In the genomic region with DNA sequence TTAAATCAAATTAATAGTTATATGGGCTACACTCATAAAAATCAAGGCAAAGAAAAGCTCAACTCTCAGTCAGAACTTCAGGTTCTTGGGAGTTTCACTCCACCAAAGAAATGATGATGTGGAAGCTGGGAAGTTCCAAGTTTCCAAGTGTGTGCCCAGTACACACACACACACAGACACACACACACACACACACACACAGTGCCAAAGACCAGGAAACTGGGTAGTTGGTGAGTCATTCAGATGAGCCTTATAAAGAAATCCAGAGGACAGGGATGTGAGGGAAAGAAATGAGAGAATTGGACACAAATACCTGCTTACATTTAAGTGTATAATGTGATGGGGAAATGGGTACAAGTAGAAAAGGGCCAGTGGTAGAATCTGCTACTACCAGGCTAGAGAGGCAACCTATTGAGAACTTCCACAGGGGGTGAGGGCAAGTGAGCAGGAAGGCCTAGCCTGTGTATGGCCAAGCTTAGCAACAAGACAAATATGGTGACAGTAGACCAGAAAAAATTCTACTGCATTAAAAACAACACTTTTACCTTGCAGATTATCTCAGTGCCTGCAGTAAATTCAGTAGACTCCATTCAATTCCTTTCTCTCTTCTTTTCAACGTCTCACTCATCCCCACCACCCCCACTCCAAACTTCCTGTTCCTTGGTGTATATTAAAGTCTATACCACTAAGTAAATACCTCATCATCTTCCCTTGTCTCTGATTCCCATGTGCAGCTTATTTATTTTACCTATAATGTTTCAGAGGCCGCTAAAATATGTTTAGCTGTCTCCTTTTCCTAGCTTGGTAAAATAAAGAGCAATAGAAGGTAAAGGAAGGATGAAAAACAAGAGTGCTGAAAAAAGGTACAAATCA, we compare ENCODE assay signal across 1 cellular context.
TF ChIP-seq lines count a peak whose summit lies in the region.

No MANE protein-coding gene starts in this region.

TF ChIP-seq in HCT116, 20 proteins besides CTCF, POLR2A, EP300 and RAD21 (continued from another document):
- TF ChIP-seq, protein P1, sequence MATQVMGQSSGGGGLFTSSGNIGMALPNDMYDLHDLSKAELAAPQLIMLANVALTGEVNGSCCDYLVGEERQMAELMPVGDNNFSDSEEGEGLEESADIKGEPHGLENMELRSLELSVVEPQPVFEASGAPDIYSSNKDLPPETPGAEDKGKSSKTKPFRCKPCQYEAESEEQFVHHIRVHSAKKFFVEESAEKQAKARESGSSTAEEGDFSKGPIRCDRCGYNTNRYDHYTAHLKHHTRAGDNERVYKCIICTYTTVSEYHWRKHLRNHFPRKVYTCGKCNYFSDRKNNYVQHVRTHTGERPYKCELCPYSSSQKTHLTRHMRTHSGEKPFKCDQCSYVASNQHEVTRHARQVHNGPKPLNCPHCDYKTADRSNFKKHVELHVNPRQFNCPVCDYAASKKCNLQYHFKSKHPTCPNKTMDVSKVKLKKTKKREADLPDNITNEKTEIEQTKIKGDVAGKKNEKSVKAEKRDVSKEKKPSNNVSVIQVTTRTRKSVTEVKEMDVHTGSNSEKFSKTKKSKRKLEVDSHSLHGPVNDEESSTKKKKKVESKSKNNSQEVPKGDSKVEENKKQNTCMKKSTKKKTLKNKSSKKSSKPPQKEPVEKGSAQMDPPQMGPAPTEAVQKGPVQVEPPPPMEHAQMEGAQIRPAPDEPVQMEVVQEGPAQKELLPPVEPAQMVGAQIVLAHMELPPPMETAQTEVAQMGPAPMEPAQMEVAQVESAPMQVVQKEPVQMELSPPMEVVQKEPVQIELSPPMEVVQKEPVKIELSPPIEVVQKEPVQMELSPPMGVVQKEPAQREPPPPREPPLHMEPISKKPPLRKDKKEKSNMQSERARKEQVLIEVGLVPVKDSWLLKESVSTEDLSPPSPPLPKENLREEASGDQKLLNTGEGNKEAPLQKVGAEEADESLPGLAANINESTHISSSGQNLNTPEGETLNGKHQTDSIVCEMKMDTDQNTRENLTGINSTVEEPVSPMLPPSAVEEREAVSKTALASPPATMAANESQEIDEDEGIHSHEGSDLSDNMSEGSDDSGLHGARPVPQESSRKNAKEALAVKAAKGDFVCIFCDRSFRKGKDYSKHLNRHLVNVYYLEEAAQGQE (IDR thresholded peaks at IDR 0.05; ENCODE audit: low read depth), result no peak
- TF ChIP-seq JUND (IDR thresholded peaks at IDR 0.05) (peak; percentile 70), POLR2AphosphoS5 (IDR thresholded peaks at IDR 0.05; ENCODE audit: low read depth, low read length) (no peak)
